Comparison of ENCODE assay signal across 10 cellular contexts in the genomic region with DNA sequence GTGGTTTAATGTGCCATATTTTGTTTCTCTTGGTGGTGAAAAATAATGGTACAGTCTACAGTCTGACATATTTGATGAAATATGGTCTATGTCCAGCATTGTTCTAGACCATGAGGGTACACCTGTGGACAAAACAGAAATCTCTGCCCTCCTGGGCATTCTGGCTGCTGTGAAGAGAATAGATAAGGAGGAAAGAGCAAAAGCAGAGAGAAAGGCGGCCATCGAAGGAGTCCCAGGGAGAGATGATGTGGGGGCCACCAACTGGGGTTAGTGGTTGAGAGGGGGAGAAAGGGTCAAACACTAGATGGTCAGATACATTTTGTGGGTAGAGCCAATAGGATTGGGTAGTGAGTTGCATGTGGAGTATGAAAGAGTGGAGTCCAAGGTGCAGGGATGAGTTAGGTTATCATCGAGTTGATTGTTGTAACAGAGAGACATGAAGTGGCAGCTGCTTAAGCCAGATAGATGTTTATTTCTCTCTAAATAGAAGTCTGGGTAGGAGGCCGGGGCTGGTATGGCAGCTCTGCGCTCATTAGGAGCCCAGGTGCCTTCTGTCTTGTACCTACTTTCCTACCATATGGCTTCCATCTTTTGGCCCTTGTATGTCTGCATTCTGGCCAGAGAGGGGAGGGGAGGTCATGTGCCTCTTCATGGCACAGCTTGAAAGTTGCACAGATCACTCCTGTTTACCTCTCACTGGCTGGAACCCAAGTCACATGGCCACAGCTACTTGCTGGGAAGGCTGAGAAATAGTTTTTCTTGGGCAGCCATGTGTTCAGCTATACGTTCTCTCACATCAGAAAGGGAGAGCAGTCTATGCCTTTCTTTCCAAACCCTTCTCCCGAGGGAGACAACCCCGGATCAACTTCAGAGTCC. TPM values are rescaled to one million over a fixed set of nuclear protein-coding genes. Genes with fewer than 3 reads are reported as not detected.
DNase-seq lines count a peak whose midpoint lies in the region; ATAC-seq and TF ChIP-seq lines count a peak whose summit lies in the region.
"Had no signal": no experiment of that assay in that cellular context is flagged by ENCODE, and none has a peak within 500 bp of the region (broad histone marks: within the 10 kb centered on the region; RNA-seq: fewer than 3 reads in every experiment).

No MANE protein-coding gene starts in this region.

- peak overlapping the region; percentile 0 for H3K4me2 ChIP-seq in Loucy (ENCODE audit: low read depth, low read length, poor library complexity, severe bottlenecking)

- H3K36me3 ChIP-seq in Loucy (ENCODE audit: insufficient read depth, low read length) (no peaks in the 10 kb centered on the region; the same call in 1 of the 2 replicates), breast epithelium (no peaks in the 10 kb centered on the region), suprapubic skin (peaks cover 9% of the 10 kb centered on the region)

- peaks cover 3% of the 10 kb centered on the region for H4K20me1 ChIP-seq in Loucy (ENCODE audit: insufficient read depth, low read length, poor library complexity, severe bottlenecking)

- no peak for TF ChIP-seq POLR2A in breast epithelium (IDR thresholded peaks at IDR 0.05)
- TF ChIP-seq POLR2A in suprapubic skin (IDR thresholded peaks at IDR 0.05) = no peak

- no peaks in the 10 kb centered on the region for H3K27me3 Mint-ChIP-seq in T-helper 2 cell treated with Interferon-gamma antibody and Interleukin-4, amounts not matched to agents 5 μg/mL and 100 μg/mL, for 36 hours (ENCODE audit: low read depth)
- H3K27me3 Mint-ChIP-seq in stimulated activated memory B cell treated with anti-CD40 and anti-IgM and Interleukin-4, amounts not matched to agents 10 μg/mL and 1 μg/mL and 100 μg/mL, for 72 hours = no peaks in the 10 kb centered on the region

- 62% methylated on average over 8 of the region's 8 CpGs for WGBS in suprapubic skin

- no peak for TF ChIP-seq EP300 in suprapubic skin (IDR thresholded peaks at IDR 0.05)

- H3K27me3 ChIP-seq in Loucy (ENCODE audit: insufficient read depth, low read length, poor library complexity, severe bottlenecking) = no peaks in the 10 kb centered on the region
- H3K27me3 ChIP-seq in breast epithelium = no peaks in the 10 kb centered on the region
- no peaks in the 10 kb centered on the region for H3K27me3 ChIP-seq in suprapubic skin

- no peak overlapping the region for H2AFZ ChIP-seq in Loucy (ENCODE audit: low read length)

- no peak for DNase-seq in breast epithelium (ENCODE audit: low spot score in 2 of 2)
- peak; percentile 64 for DNase-seq in iris pigment epithelial cell (ENCODE audit: low read depth)
- no peak for DNase-seq in suprapubic skin (ENCODE audit: low spot score in 2 of 2)
- DNase-seq in T-helper 2 cell treated with Interferon-gamma antibody and Interleukin-4, amounts not matched to agents 5 μg/mL and 100 μg/mL, for 36 hours (ENCODE audit: low spot score) = no peak
- DNase-seq: MM.1S had no signal

- H3K9me3 Mint-ChIP-seq in T-helper 2 cell treated with Interferon-gamma antibody and Interleukin-4, amounts not matched to agents 5 μg/mL and 100 μg/mL, for 36 hours = no peaks in the 10 kb centered on the region
- no peaks in the 10 kb centered on the region for H3K9me3 Mint-ChIP-seq in stimulated activated memory B cell treated with anti-CD40 and anti-IgM and Interleukin-4, amounts not matched to agents 10 μg/mL and 1 μg/mL and 100 μg/mL, for 72 hours

- H3K36me3 Mint-ChIP-seq in T-helper 2 cell treated with Interferon-gamma antibody and Interleukin-4, amounts not matched to agents 5 μg/mL and 100 μg/mL, for 36 hours (ENCODE audit: low read depth) = peaks cover 7% of the 10 kb centered on the region
- peaks cover 47% of the 10 kb centered on the region for H3K36me3 Mint-ChIP-seq in stimulated activated memory B cell treated with anti-CD40 and anti-IgM and Interleukin-4, amounts not matched to agents 10 μg/mL and 1 μg/mL and 100 μg/mL, for 72 hours

- H3K9ac ChIP-seq in Loucy (ENCODE audit: low read depth, low read length, poor library complexity, severe bottlenecking) = no peak overlapping the region

- H3K79me2 ChIP-seq in Loucy (ENCODE audit: insufficient read depth, low read length) = peaks cover 64% of the 10 kb centered on the region; the same call in 1 of the 2 replicates

- no peaks in the 10 kb centered on the region for H3F3A ChIP-seq in Loucy (ENCODE audit: low read depth)

- peaks cover 2% of the 10 kb centered on the region for H3K4me1 Mint-ChIP-seq in T-helper 2 cell treated with Interferon-gamma antibody and Interleukin-4, amounts not matched to agents 5 μg/mL and 100 μg/mL, for 36 hours (ENCODE audit: low read depth)
- H3K4me1 Mint-ChIP-seq in stimulated activated memory B cell treated with anti-CD40 and anti-IgM and Interleukin-4, amounts not matched to agents 10 μg/mL and 1 μg/mL and 100 μg/mL, for 72 hours = peaks cover 38% of the 10 kb centered on the region

- H3K9me3 ChIP-seq in Loucy (ENCODE audit: insufficient read depth, low read depth, low read length) (no peaks in the 10 kb centered on the region), breast epithelium (no peaks in the 10 kb centered on the region), suprapubic skin (no peaks in the 10 kb centered on the region)

- no peak for ATAC-seq in stimulated activated memory B cell treated with anti-CD40 and anti-IgM and Interleukin-4, amounts not matched to agents 10 μg/mL and 1 μg/mL and 100 μg/mL, for 72 hours
- no peak for ATAC-seq in GM18870 (IDR thresholded peaks at IDR 0.05; ENCODE audit: unreplicated experiment)
- no peak for ATAC-seq in HG02840 (IDR thresholded peaks at IDR 0.05; ENCODE audit: low FRiP score, unreplicated experiment)

- H3K4me3 ChIP-seq in Loucy (ENCODE audit: low read length, poor library complexity, severe bottlenecking) (no peak overlapping the region), breast epithelium (no peak overlapping the region), suprapubic skin (no peak overlapping the region)

- H3K4me1 ChIP-seq in Loucy (ENCODE audit: insufficient read depth, low read length, poor library complexity, severe bottlenecking) (peaks cover 16% of the 10 kb centered on the region), breast epithelium (peaks cover 0 to 6% of the 10 kb centered on the region in 2 donors), suprapubic skin (peaks cover 39% of the 10 kb centered on the region)

- TF ChIP-seq CTCF in Loucy (conservative IDR thresholded peaks at IDR 0.05; ENCODE audit: low read length) = no peak
- TF ChIP-seq CTCF in breast epithelium (IDR thresholded peaks at IDR 0.05) = no peak
- TF ChIP-seq CTCF in suprapubic skin (IDR thresholded peaks at IDR 0.05) = no peak

- no peaks in the 10 kb centered on the region for H3K9me2 ChIP-seq in Loucy (replicated peaks; ENCODE audit: low read depth, low read length)

- H3K4me3 Mint-ChIP-seq in T-helper 2 cell treated with Interferon-gamma antibody and Interleukin-4, amounts not matched to agents 5 μg/mL and 100 μg/mL, for 36 hours = no peak overlapping the region
- H3K4me3 Mint-ChIP-seq in stimulated activated memory B cell treated with anti-CD40 and anti-IgM and Interleukin-4, amounts not matched to agents 10 μg/mL and 1 μg/mL and 100 μg/mL, for 72 hours = no peak overlapping the region

- intact Hi-C loops in breast epithelium (cut with DNase I; ENCODE audit: low total_unique reads) = no loop called here

- H3K27ac Mint-ChIP-seq in T-helper 2 cell treated with Interferon-gamma antibody and Interleukin-4, amounts not matched to agents 5 μg/mL and 100 μg/mL, for 36 hours = no peak overlapping the region
- no peak overlapping the region for H3K27ac Mint-ChIP-seq in stimulated activated memory B cell treated with anti-CD40 and anti-IgM and Interleukin-4, amounts not matched to agents 10 μg/mL and 1 μg/mL and 100 μg/mL, for 72 hours

- H3K27ac ChIP-seq in breast epithelium (peak overlapping the region; percentile 13 to 54), suprapubic skin (peak overlapping the region; percentile 39)

RNA-seq across cellular contexts. Expression of a gene that starts 13.0 kb away (rescaled TPM):
- total RNA-seq in breast epithelium (10 to 100 TPM; 36.4 to 43.4 (median 41.7) TPM), suprapubic skin (100 to 1,000 TPM in 2 of 4 donors, 10 to 100 TPM in 2; 65.6 to 145 (median 96.5) TPM)

RNA-seq across cellular contexts. Expression of a gene that starts 48.7 kb away (rescaled TPM):
- total RNA-seq in breast epithelium (100 to 1,000 TPM in 1 of 3 donors, 10 to 100 TPM in 2; 37.5 to 285 (median 49.8) TPM), suprapubic skin (10 to 100 TPM; 13.0 to 34.0 (median 21.1) TPM)
- total RNA-seq: activated CD8-positive, alpha-beta memory T cell treated with anti-CD3 and anti-CD28 coated beads for 36 hours had no signal
